1 cellular context compared by ENCODE assay signal in the genomic region with DNA sequence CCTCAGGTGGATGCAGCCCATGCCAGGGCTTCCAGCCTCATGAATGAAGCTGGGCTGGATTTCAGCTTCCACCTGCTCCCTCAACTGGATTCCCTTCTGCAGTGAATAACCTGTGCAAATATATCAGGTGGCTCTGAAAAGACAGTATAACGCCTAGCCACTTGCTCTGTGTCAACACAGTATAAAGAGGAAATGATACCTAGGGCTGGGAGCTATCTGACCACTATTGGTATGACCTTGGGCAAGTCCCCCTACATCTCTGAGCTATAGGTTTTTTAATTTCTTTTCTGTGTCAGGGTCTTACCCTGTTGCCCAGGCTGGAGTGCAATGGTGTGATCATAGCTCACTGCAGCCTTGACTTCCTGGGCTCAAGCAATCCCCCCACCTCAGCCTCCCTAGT.
TF ChIP-seq lines count a peak whose summit lies in the region.

No MANE protein-coding gene starts in this region.

TF ChIP-seq in SK-N-SH, 30 proteins besides CTCF, POLR2A, EP300 and RAD21:
- TF ChIP-seq, protein P1, sequence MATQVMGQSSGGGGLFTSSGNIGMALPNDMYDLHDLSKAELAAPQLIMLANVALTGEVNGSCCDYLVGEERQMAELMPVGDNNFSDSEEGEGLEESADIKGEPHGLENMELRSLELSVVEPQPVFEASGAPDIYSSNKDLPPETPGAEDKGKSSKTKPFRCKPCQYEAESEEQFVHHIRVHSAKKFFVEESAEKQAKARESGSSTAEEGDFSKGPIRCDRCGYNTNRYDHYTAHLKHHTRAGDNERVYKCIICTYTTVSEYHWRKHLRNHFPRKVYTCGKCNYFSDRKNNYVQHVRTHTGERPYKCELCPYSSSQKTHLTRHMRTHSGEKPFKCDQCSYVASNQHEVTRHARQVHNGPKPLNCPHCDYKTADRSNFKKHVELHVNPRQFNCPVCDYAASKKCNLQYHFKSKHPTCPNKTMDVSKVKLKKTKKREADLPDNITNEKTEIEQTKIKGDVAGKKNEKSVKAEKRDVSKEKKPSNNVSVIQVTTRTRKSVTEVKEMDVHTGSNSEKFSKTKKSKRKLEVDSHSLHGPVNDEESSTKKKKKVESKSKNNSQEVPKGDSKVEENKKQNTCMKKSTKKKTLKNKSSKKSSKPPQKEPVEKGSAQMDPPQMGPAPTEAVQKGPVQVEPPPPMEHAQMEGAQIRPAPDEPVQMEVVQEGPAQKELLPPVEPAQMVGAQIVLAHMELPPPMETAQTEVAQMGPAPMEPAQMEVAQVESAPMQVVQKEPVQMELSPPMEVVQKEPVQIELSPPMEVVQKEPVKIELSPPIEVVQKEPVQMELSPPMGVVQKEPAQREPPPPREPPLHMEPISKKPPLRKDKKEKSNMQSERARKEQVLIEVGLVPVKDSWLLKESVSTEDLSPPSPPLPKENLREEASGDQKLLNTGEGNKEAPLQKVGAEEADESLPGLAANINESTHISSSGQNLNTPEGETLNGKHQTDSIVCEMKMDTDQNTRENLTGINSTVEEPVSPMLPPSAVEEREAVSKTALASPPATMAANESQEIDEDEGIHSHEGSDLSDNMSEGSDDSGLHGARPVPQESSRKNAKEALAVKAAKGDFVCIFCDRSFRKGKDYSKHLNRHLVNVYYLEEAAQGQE (IDR thresholded peaks at IDR 0.05; ENCODE audit: low read depth, low read length), result no peak
- no peak for TF ChIP-seq FOXM1 (IDR thresholded peaks at IDR 0.05; ENCODE audit: low read depth)
- TF ChIP-seq ELF1 (IDR thresholded peaks at IDR 0.05), result no peak
- no peak for TF ChIP-seq MEF2A (IDR thresholded peaks at IDR 0.05; ENCODE audit: borderline replicate concordance, low read depth)
- TF ChIP-seq FOXJ3 (CRISPR knock-in tag; IDR thresholded peaks at IDR 0.05), result no peak
- no peak for TF ChIP-seq SIN3A (IDR thresholded peaks at IDR 0.05; ENCODE audit: borderline replicate concordance, low read depth, low read length)
- TF ChIP-seq FOSL2 (IDR thresholded peaks at IDR 0.05; ENCODE audit: borderline replicate concordance, low read depth), result no peak
- TF ChIP-seq, protein P2, sequence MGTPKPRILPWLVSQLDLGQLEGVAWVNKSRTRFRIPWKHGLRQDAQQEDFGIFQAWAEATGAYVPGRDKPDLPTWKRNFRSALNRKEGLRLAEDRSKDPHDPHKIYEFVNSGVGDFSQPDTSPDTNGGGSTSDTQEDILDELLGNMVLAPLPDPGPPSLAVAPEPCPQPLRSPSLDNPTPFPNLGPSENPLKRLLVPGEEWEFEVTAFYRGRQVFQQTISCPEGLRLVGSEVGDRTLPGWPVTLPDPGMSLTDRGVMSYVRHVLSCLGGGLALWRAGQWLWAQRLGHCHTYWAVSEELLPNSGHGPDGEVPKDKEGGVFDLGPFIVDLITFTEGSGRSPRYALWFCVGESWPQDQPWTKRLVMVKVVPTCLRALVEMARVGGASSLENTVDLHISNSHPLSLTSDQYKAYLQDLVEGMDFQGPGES (IDR thresholded peaks at IDR 0.05; ENCODE audit: low read depth, low read length), result no peak
- TF ChIP-seq, protein P3, sequence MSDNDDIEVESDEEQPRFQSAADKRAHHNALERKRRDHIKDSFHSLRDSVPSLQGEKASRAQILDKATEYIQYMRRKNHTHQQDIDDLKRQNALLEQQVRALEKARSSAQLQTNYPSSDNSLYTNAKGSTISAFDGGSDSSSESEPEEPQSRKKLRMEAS (IDR thresholded peaks at IDR 0.05; ENCODE audit: low read depth), result no peak
- no peak for TF ChIP-seq EZH2phosphoT487 (IDR thresholded peaks at IDR 0.05; ENCODE audit: borderline replicate concordance, low read depth)
- no peak for TF ChIP-seq TCF12 (IDR thresholded peaks at IDR 0.05)
- no peak for TF ChIP-seq YY1 (IDR thresholded peaks at IDR 0.05; ENCODE audit: low read depth)
- TF ChIP-seq TEAD4 (IDR thresholded peaks at IDR 0.05; ENCODE audit: borderline replicate concordance, insufficient read depth), result no peak
- no peak for TF ChIP-seq MXI1 (IDR thresholded peaks at IDR 0.05; ENCODE audit: low read depth, low read length)
- TF ChIP-seq, protein P4, sequence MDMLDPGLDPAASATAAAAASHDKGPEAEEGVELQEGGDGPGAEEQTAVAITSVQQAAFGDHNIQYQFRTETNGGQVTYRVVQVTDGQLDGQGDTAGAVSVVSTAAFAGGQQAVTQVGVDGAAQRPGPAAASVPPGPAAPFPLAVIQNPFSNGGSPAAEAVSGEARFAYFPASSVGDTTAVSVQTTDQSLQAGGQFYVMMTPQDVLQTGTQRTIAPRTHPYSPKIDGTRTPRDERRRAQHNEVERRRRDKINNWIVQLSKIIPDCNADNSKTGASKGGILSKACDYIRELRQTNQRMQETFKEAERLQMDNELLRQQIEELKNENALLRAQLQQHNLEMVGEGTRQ (IDR thresholded peaks at IDR 0.05; ENCODE audit: borderline replicate concordance, low read depth, low read length), result no peak
- TF ChIP-seq, protein P5, sequence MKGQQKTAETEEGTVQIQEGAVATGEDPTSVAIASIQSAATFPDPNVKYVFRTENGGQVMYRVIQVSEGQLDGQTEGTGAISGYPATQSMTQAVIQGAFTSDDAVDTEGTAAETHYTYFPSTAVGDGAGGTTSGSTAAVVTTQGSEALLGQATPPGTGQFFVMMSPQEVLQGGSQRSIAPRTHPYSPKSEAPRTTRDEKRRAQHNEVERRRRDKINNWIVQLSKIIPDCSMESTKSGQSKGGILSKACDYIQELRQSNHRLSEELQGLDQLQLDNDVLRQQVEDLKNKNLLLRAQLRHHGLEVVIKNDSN (IDR thresholded peaks at IDR 0.05; ENCODE audit: borderline replicate concordance, low read depth), result no peak
- TF ChIP-seq RXRA (IDR thresholded peaks at IDR 0.05; ENCODE audit: borderline replicate concordance, low read depth), result no peak
TF ChIP-seq in SK-N-SH: peak in this region for 0.
